Comparison of ENCODE assay signal across 19 cellular contexts in genomic region chr12:24933694-24934407, GRCh38.
"Had no signal": no experiment of that assay in that cellular context is flagged by ENCODE, and none has a peak within 500 bp of the region (broad histone marks: within the 10 kb centered on the region; RNA-seq: fewer than 3 reads in every experiment).

No MANE protein-coding gene starts in this region.

- H3K27me3 ChIP-seq: neutrophil, testis had no signal

- H3K9me3 Mint-ChIP-seq: natural killer cell treated with Interleukin-12 subunit alpha and Interleukin-12 subunit beta and Interleukin-15 and Interleukin-18, amount 100 ng/mL, for 72 hours; stimulated activated effector memory CD8-positive, alpha-beta T cell treated with anti-CD3 and anti-CD28 coated beads, Interleukin-12 subunit alpha, Interleukin-12 subunit beta, amount 100 ng/mL, for 72 hours had no signal

- ATAC-seq: left colon; lower lobe of right lung; natural killer cell treated with Interleukin-12 subunit alpha and Interleukin-12 subunit beta and Interleukin-15 and Interleukin-18, amount 100 ng/mL, for 72 hours; sciatic nerve; stimulated activated effector memory CD8-positive, alpha-beta T cell treated with anti-CD3 and anti-CD28 coated beads, Interleukin-12 subunit alpha, Interleukin-12 subunit beta, amount 100 ng/mL, for 72 hours had no signal

- H3K27ac Mint-ChIP-seq: activated naive CD8-positive, alpha-beta T cell; natural killer cell treated with Interleukin-12 subunit alpha and Interleukin-12 subunit beta and Interleukin-15 and Interleukin-18, amount 100 ng/mL, for 72 hours; stimulated activated effector memory CD8-positive, alpha-beta T cell treated with anti-CD3 and anti-CD28 coated beads, Interleukin-12 subunit alpha, Interleukin-12 subunit beta, amount 100 ng/mL, for 72 hours; type B pancreatic cell had no signal

- H3K4me1 ChIP-seq: lower lobe of right lung, parathyroid adenoma, testis had no signal

- H3K4me2 ChIP-seq: smooth muscle cell had no signal

- DNase-seq: activated CD4-positive, alpha-beta T cell treated with anti-CD3 and anti-CD28 coated beads, Interleukin-2, amount 50 U/mL, for 1 hour; activated CD4-positive, CD25-positive, alpha-beta regulatory T cell treated with anti-CD3 and anti-CD28 coated beads, Interleukin-2, amount 50 U/mL, for 72 hours; activated gamma-delta T cell treated with Interleukin-2 at 50 U/mL for 16 hours; foreskin melanocyte; hypothalamus; islet precursor cell; left colon; lower lobe of right lung; stimulated activated CD4-positive, alpha-beta T cell treated with anti-CD3 and anti-CD28 coated beads, Interleukin-4, amount 100 ng/mL, for 24 hours; T-helper 9 cell; testis had no signal

- H3K27me3 Mint-ChIP-seq: type B pancreatic cell had no signal

- H3K36me3 Mint-ChIP-seq: activated naive CD8-positive, alpha-beta T cell; natural killer cell treated with Interleukin-12 subunit alpha and Interleukin-12 subunit beta and Interleukin-15 and Interleukin-18, amount 100 ng/mL, for 72 hours; stimulated activated effector memory CD8-positive, alpha-beta T cell treated with anti-CD3 and anti-CD28 coated beads, Interleukin-12 subunit alpha, Interleukin-12 subunit beta, amount 100 ng/mL, for 72 hours had no signal

- H3K4me1 Mint-ChIP-seq: stimulated activated effector memory CD8-positive, alpha-beta T cell treated with anti-CD3 and anti-CD28 coated beads, Interleukin-12 subunit alpha, Interleukin-12 subunit beta, amount 100 ng/mL, for 72 hours had no signal

- H3K4me3 ChIP-seq: lower lobe of right lung, smooth muscle cell, testis had no signal

- H3K36me3 ChIP-seq: lower lobe of right lung, neutrophil had no signal

- H3K27ac ChIP-seq: lower lobe of right lung, neutrophil, parathyroid adenoma, testis had no signal

- H3K79me2 ChIP-seq: parathyroid adenoma had no signal

- H2AFZ ChIP-seq: parathyroid adenoma had no signal

- H3K4me3 Mint-ChIP-seq: activated naive CD8-positive, alpha-beta T cell; natural killer cell treated with Interleukin-12 subunit alpha and Interleukin-12 subunit beta and Interleukin-15 and Interleukin-18, amount 100 ng/mL, for 72 hours; stimulated activated effector memory CD8-positive, alpha-beta T cell treated with anti-CD3 and anti-CD28 coated beads, Interleukin-12 subunit alpha, Interleukin-12 subunit beta, amount 100 ng/mL, for 72 hours; type B pancreatic cell had no signal
